In genomic region chr21:14057841-14058481, GRCh38 we compare ENCODE assay signal across 8 cellular contexts.
A peak's percentile ranks its signal among the peaks of the same experiment; 100 is the strongest.
DNase-seq lines count a peak whose midpoint lies in the region; ATAC-seq and TF ChIP-seq lines count a peak whose summit lies in the region.
"Not testable (repeated sequence)": the region's sequence is repeated elsewhere in the genome, so short reads cannot be mapped to it uniquely, and the experiment has no call there.

No MANE protein-coding gene starts in this region.

- not testable (repeated sequence) for H4K91ac ChIP-seq in IMR-90 (ENCODE audit: insufficient read depth, low read depth, low read length)

- TF ChIP-seq RAD21 in IMR-90 (IDR thresholded peaks at IDR 0.05; ENCODE audit: low read length) = not testable (repeated sequence)

- H4K20me1 ChIP-seq in IMR-90 (ENCODE audit: insufficient read depth, low read length); fibroblast of lung (ENCODE audit: control insufficient read depth, extremely low read depth, insufficient read depth, low read length): not testable (repeated sequence)

- CTCF ChIA-PET in IMR-90 (lab: Yijun Ruan, JAX) = not testable (repeated sequence)

- H3K4ac ChIP-seq in IMR-90 (ENCODE audit: low read depth, low read length) = peak overlapping the region; percentile 43; the same call in 1 of the 2 replicates

- not testable (repeated sequence) for H2BK15ac ChIP-seq in IMR-90 (ENCODE audit: low read depth, low read length)

- H3K9me1 ChIP-seq in IMR-90 (ENCODE audit: insufficient read depth, low read length) = not testable (repeated sequence)

- H2BK20ac ChIP-seq in IMR-90 (ENCODE audit: low read depth, low read length) = not testable (repeated sequence)

- H3K9ac ChIP-seq in IMR-90 (ENCODE audit: low read depth, low read length); fibroblast of lung (ENCODE audit: insufficient read depth, low read length): not testable (repeated sequence)

- 96% methylated on average over 4 of the region's 10 CpGs; no CpG with 5 or more reads in 1 of the 2 experiments for WGBS in IMR-90 (ENCODE audit: extremely low coverage in 2 of 2, insufficient read length in 1 of 2), 2 experiments
- 95% methylated on average over 10 of the region's 10 CpGs for WGBS in right cardiac atrium

- not testable (repeated sequence) for H2AFZ ChIP-seq in IMR-90 (replicated peaks; ENCODE audit: low read length, poor library complexity); fibroblast of lung (ENCODE audit: low read length)

- not testable (repeated sequence) for TF ChIP-seq POLR2A in IMR-90 (IDR thresholded peaks at IDR 0.05; ENCODE audit: low read depth, low read length)

- H2BK120ac ChIP-seq in IMR-90 (ENCODE audit: low read depth, low read length) = not testable (repeated sequence)

- not testable (repeated sequence) for H3K4me1 ChIP-seq in IMR-90 (ENCODE audit: control insufficient read depth, insufficient read depth, low read length); fibroblast of lung (ENCODE audit: control insufficient read depth, extremely low read depth, insufficient read depth, low read length); right cardiac atrium (ENCODE audit: control insufficient read depth, insufficient read depth, low read length); mucosa of descending colon (ENCODE audit: low read depth)

- not testable (repeated sequence) for BruUV-seq in IMR-90 (replicated peaks; lab: Mats Ljungman, UMichigan)

- H4K5ac ChIP-seq in IMR-90 (ENCODE audit: low read depth, low read length) = not testable (repeated sequence)

- POLR2A ChIA-PET in IMR-90 (lab: Charles Lee; ENCODE audit: unreplicated experiment) = not testable (repeated sequence)

- not testable (repeated sequence) for H3K9me3 ChIP-seq in IMR-90 (ENCODE audit: control insufficient read depth, insufficient read depth, low read length); fibroblast of lung (ENCODE audit: control insufficient read depth, insufficient read depth, low read depth, low read length); right cardiac atrium (ENCODE audit: control insufficient read depth, low read length); mucosa of descending colon

- H3K18ac ChIP-seq in IMR-90 (ENCODE audit: low read depth, low read length) = not testable (repeated sequence)

- TF ChIP-seq CTCF in IMR-90 (conservative IDR thresholded peaks at IDR 0.05; ENCODE audit: low read depth, low read length); brain microvascular endothelial cell (IDR thresholded peaks at IDR 0.05; ENCODE audit: low read depth, low read length, missing control alignments); fibroblast of lung (conservative IDR thresholded peaks at IDR 0.05 in 1 of 2, IDR thresholded peaks at IDR 0.05 in 1 of 2; ENCODE audit: low read depth in 1 of 2, low read length in 2 of 2); mucosa of descending colon (IDR thresholded peaks at IDR 0.05): not testable (repeated sequence)

- not testable (repeated sequence) for H3K23ac ChIP-seq in IMR-90 (ENCODE audit: low read depth, low read length)

- in situ Hi-C loops in IMR-90 (cut with MboI; ENCODE audit: low sequenced_read_pairs); brain microvascular endothelial cell (cut with HindIII; ENCODE audit: low pct_ligation_motif_present, low sequenced_read_pairs): not testable (repeated sequence)

- not testable (repeated sequence) for H3K27me3 ChIP-seq in IMR-90 (ENCODE audit: control insufficient read depth, insufficient read depth, low read length); brain microvascular endothelial cell (replicated peaks); fibroblast of lung (ENCODE audit: control insufficient read depth, insufficient read depth, low read length); right cardiac atrium (ENCODE audit: control insufficient read depth, insufficient read depth)

- peak; percentile 60 for DNase-seq in EH (ENCODE audit: low read depth)
- DNase-seq in IMR-90 = peak; percentile 53
- peak; percentile 4 for DNase-seq in T1000 (lab: John Stamatoyannopoulos, UW)
- peak; percentile 42 for DNase-seq in brain microvascular endothelial cell
- peak; percentile 20 to 25 for DNase-seq in fibroblast of lung (ENCODE audit: low read depth in 2 of 2)
- DNase-seq in right cardiac atrium = peak in 1 of 3 donors; percentile 39
- DNase-seq in mucosa of descending colon = not testable (repeated sequence)
- peak; percentile 5 for DNase-seq in stromal cell of bone marrow (ENCODE audit: low read depth)

- H2BK5ac ChIP-seq in IMR-90 (ENCODE audit: low read depth, low read length, poor library complexity, severe bottlenecking) = peak overlapping the region; percentile 85

- dilution Hi-C loops in IMR-90 (cut with HindIII; ENCODE audit: low sequenced_read_pairs, unreplicated experiment) = not testable (repeated sequence)

- H2AK9ac ChIP-seq in IMR-90 (replicated peaks; ENCODE audit: low read depth, low read length, poor library complexity) = not testable (repeated sequence)

- not testable (repeated sequence) for H3K27ac ChIP-seq in IMR-90 (ENCODE audit: insufficient read depth, low read length); brain microvascular endothelial cell; fibroblast of lung (ENCODE audit: insufficient read depth, low read length); right cardiac atrium (ENCODE audit: low read length)

- not testable (repeated sequence) for H3K4me3 ChIP-seq in IMR-90 (ENCODE audit: insufficient read depth, low read depth, low read length); brain microvascular endothelial cell (ENCODE audit: low read depth, low read length); fibroblast of lung (replicated peaks in 1 of 4; ENCODE audit: control extremely low read depth in 1 of 4, insufficient read depth in 1 of 4, low read depth in 3 of 4, low read length in 4 of 4); right cardiac atrium (ENCODE audit: low read length); mucosa of descending colon

- not testable (repeated sequence) for H3K56ac ChIP-seq in IMR-90 (ENCODE audit: extremely low read depth, insufficient read depth, low read length)

- H3K79me1 ChIP-seq in IMR-90 (ENCODE audit: low read depth in 1 of 2, low read length in 2 of 2) = peaks cover 1 to 11% of the 10 kb centered on the region in 2 experiments; a peak in 2 of 4 replicates

- H3K14ac ChIP-seq in IMR-90 (replicated peaks; ENCODE audit: low read depth, low read length) = not testable (repeated sequence)

- not testable (repeated sequence) for H3K79me2 ChIP-seq in fibroblast of lung (ENCODE audit: control insufficient read depth, insufficient read depth, low read length)

- not testable (repeated sequence) for H3K4me2 ChIP-seq in IMR-90 (ENCODE audit: low read depth, low read length); fibroblast of lung (ENCODE audit: extremely low read depth, insufficient read depth, low read length)

- intact Hi-C loops in IMR-90 (cut with micrococcal nuclease) = loop anchor here (5.0 kb wide), 1 partner anchor 76 kb away; no protein-coding TSS in a partner anchor
- intact Hi-C loops in right cardiac atrium (cut with DNase I); mucosa of descending colon (cut with DNase I, micrococcal nuclease): not testable (repeated sequence)

- peak overlapping the region; percentile 39; the same call in 1 of the 2 replicates for H2AK5ac ChIP-seq in IMR-90 (ENCODE audit: low read depth, low read length)

- ATAC-seq in IMR-90 (ENCODE audit: low read depth) (peak; percentile 96), right cardiac atrium (peak; percentile 10 to 31), mucosa of descending colon (peak; percentile 23)

- H4K8ac ChIP-seq in IMR-90 (ENCODE audit: low read depth in 2 of 2, low read length in 2 of 2) = 0 out of 4 replicates have a peak overlapping the region, but pooled peaks of 1 of the 2 experiments have one; percentile 42

- not testable (repeated sequence) for H3K36me3 ChIP-seq in IMR-90 (ENCODE audit: control insufficient read depth, insufficient read depth, low read length); brain microvascular endothelial cell (replicated peaks); fibroblast of lung (ENCODE audit: control insufficient read depth, insufficient read depth, low read length); mucosa of descending colon (ENCODE audit: low read depth)

Comparison
In these comparisons a context has a peak if more than half of its experiments do, and no peak if none do; other contexts are left out.
1. ATAC-seq: peak in every context shown above with its lines; median percentile 96 in IMR-90; 23 in mucosa of descending colon; 20 in right cardiac atrium.